In the genomic region with DNA sequence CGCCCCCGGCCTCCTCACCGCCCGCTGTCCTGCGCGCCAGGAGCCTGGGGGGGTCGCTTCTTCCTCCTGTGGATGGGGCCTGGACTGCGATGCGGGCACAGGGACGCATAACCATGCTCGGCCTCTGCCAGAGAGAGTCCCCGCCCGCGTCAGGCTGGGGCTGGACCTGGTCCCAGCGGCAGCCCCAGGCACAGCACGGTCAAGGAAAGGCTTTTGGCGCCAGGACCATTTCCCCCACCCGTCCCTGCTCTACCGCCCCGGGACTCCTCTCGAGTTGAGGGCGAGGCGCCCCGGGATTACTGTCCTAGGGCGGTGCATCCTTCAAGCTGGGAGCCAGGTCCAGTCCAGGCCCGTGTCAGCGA, we compare ENCODE assay signal across 8 cellular contexts. TPM values are rescaled to one million over a fixed set of nuclear protein-coding genes. Genes with fewer than 3 reads are reported as not detected.
A peak's percentile ranks its signal among the peaks of the same experiment; 100 is the strongest.
DNase-seq lines count a peak whose midpoint lies in the region; ATAC-seq and TF ChIP-seq lines count a peak whose summit lies in the region.

No MANE protein-coding gene starts in this region.

- H3K27ac Mint-ChIP-seq in Caco-2 (ENCODE audit: unreplicated experiment): peak overlapping the region; percentile 93
- H3K27ac Mint-ChIP-seq in activated naive CD8-positive, alpha-beta T cell: no peak overlapping the region

- H3K27me3 ChIP-seq in Caco-2 (replicated peaks; ENCODE audit: control insufficient read depth, insufficient read depth, low read length) (no peaks in the 10 kb centered on the region), testis (no peaks in the 10 kb centered on the region)

- H3K36me3 ChIP-seq in Caco-2 (ENCODE audit: control insufficient read depth, insufficient read depth, low read length) (peaks cover 6% of the 10 kb centered on the region), testis (ENCODE audit: low read depth, missing control alignments) (no peaks in the 10 kb centered on the region)

- 0% methylated on average over 13 of the region's 27 CpGs; no CpG with 5 or more reads in 1 of the 2 donors for whole genome bisulfite sequencing in testis, 2 donors

- CTCF ChIA-PET in Caco-2 (lab: Charles Lee): interaction anchor here (1.0 to 2.4 kb wide), 4 partner anchors 14 to 224 kb away, joined by 3 to 8 read pairs (median 6); a partner anchor contains a TSS

- BruUV-seq in Caco-2 (replicated peaks; lab: Mats Ljungman, UMichigan): no TSS peak

- POLR2A ChIA-PET in Caco-2 (lab: Charles Lee): interaction anchor here (1.6 kb wide), 1 partner anchor 116 kb away, joined by 7 read pairs; a partner anchor contains a TSS

- peaks cover 11% of the 10 kb centered on the region for H3K4me1 ChIP-seq in Caco-2
- peaks cover 28% of the 10 kb centered on the region for H3K4me1 ChIP-seq in testis

- peak overlapping the region; percentile 82 for H3K4me3 Mint-ChIP-seq in Caco-2 (ENCODE audit: unreplicated experiment)
- H3K4me3 Mint-ChIP-seq in activated naive CD8-positive, alpha-beta T cell: peak overlapping the region; percentile 67

- DNase-seq in Caco-2: no peak
- peak; percentile 57 for DNase-seq in islet precursor cell
- DNase-seq in testis: no peak
- no peak for DNase-seq in caudate nucleus (lab: John Stamatoyannopoulos, UW)
- no peak for DNase-seq in SIG-M5 (lab: John Stamatoyannopoulos, UW)
- DNase-seq in GF-D8 (lab: John Stamatoyannopoulos, UW): no peak

- intact Hi-C loops in Caco-2 (cut with micrococcal nuclease; ENCODE audit: unreplicated experiment): no loop called here
- intact Hi-C loops in testis (cut with DNase I; ENCODE audit: low total_unique reads): no loop called here

- no peaks in the 10 kb centered on the region for H3K9me3 Mint-ChIP-seq in Caco-2 (ENCODE audit: unreplicated experiment)
- no peaks in the 10 kb centered on the region for H3K9me3 Mint-ChIP-seq in activated naive CD8-positive, alpha-beta T cell (ENCODE audit: low read depth)

- peaks cover 13% of the 10 kb centered on the region for H3K4me1 Mint-ChIP-seq in Caco-2 (ENCODE audit: low read depth, unreplicated experiment)
- H3K4me1 Mint-ChIP-seq in activated naive CD8-positive, alpha-beta T cell (ENCODE audit: low read depth): peaks cover 29% of the 10 kb centered on the region

- H3K9me3 ChIP-seq in Caco-2: no peaks in the 10 kb centered on the region
- no peaks in the 10 kb centered on the region for H3K9me3 ChIP-seq in testis

- H3K27me3 Mint-ChIP-seq in Caco-2 (ENCODE audit: insufficient read depth, unreplicated experiment): no peaks in the 10 kb centered on the region
- H3K27me3 Mint-ChIP-seq in activated naive CD8-positive, alpha-beta T cell: no peaks in the 10 kb centered on the region

- TF ChIP-seq CTCF in Caco-2 (IDR thresholded peaks at IDR 0.05; ENCODE audit: insufficient read depth in 1 of 2, low read depth in 1 of 2, low read length in 1 of 2, severe bottlenecking in 1 of 2, unreplicated experiment in 1 of 2) (no peak), testis (IDR thresholded peaks at IDR 0.05) (no peak)

- peak; percentile 3 for ATAC-seq in HG02884 (IDR thresholded peaks at IDR 0.05; ENCODE audit: unreplicated experiment)

- TF ChIP-seq POLR2A in testis (IDR thresholded peaks at IDR 0.05): no peak

- no peak overlapping the region for H3K27ac ChIP-seq in testis
- H3K27ac ChIP-seq in caudate nucleus (ENCODE audit: low read depth, low read length): no peak overlapping the region

- H3K36me3 Mint-ChIP-seq in Caco-2 (ENCODE audit: insufficient read depth, unreplicated experiment): peaks cover 47% of the 10 kb centered on the region
- no peaks in the 10 kb centered on the region for H3K36me3 Mint-ChIP-seq in activated naive CD8-positive, alpha-beta T cell

- peak overlapping the region; percentile 93 for H3K4me3 ChIP-seq in Caco-2 (ENCODE audit: low read depth, low read length)
- peak overlapping the region; percentile 24 to 59 for H3K4me3 ChIP-seq in testis

RNA-seq across cellular contexts. Expression of a gene that starts 0.4 kb away (rescaled TPM):
- total RNA-seq in Caco-2 (2022) (19.8 and 20.6 TPM in 2 replicates), testis (10 to 100 TPM; 12.5 to 12.9 TPM)
- 7.7 TPM for polyA plus RNA-seq in testis (ENCODE audit: insufficient read depth, low read depth, low replicate concordance)

RNA-seq across cellular contexts. Expression of a gene that starts 7.7 kb away (rescaled TPM):
- 201 and 229 TPM in 2 replicates for total RNA-seq in Caco-2 (2022)
- 10 to 100 TPM; 65.7 to 83.4 TPM for total RNA-seq in testis
- 78.3 TPM for polyA plus RNA-seq in testis (ENCODE audit: insufficient read depth, low read depth, low replicate concordance)

RNA-seq across cellular contexts. Expression of a gene that starts 7.8 kb away (rescaled TPM):
- total RNA-seq in Caco-2 (2022): 29.9 and 31.7 TPM in 2 replicates
- 10 to 100 TPM; 25.5 to 29.4 TPM for total RNA-seq in testis
- polyA plus RNA-seq in testis (ENCODE audit: insufficient read depth, low read depth, low replicate concordance): 19.2 TPM

RNA-seq across cellular contexts. Expression of a gene that starts 40.1 kb away (rescaled TPM):
- 240 and 241 TPM in 2 replicates for total RNA-seq in Caco-2 (2022)
- total RNA-seq in testis: 100 to 1,000 TPM; 355 TPM
- polyA plus RNA-seq in testis (ENCODE audit: insufficient read depth, low read depth, low replicate concordance): 254 TPM

RNA-seq across cellular contexts. Expression of a gene that starts 46.4 kb away (rescaled TPM):
- 15.2 and 16.7 TPM in 2 replicates for total RNA-seq in Caco-2 (2022)
- 10 to 100 TPM; 39.2 to 40.5 TPM for total RNA-seq in testis
- polyA plus RNA-seq in testis (ENCODE audit: insufficient read depth, low read depth, low replicate concordance): 25.3 TPM
